ENCODE assay signal across 8 cellular contexts in genomic region chr5:181215997-181216982, GRCh38. TPM values are rescaled to one million over a fixed set of nuclear protein-coding genes. Genes with fewer than 3 reads are reported as not detected.
DNase-seq lines count a peak whose midpoint lies in the region; ATAC-seq and TF ChIP-seq lines count a peak whose summit lies in the region.

No MANE protein-coding gene starts in this region.

- TF ChIP-seq CTCF in Caco-2 (IDR thresholded peaks at IDR 0.05; ENCODE audit: insufficient read depth in 1 of 2, low read depth in 1 of 2, low read length in 1 of 2, severe bottlenecking in 1 of 2, unreplicated experiment in 1 of 2) (no peak), MM.1S (IDR thresholded peaks at IDR 0.05; ENCODE audit: low read length) (no peak)

- H3K27ac Mint-ChIP-seq in Caco-2 (ENCODE audit: unreplicated experiment), result peak overlapping the region; percentile 59

- intact Hi-C loops in Caco-2 (cut with micrococcal nuclease; ENCODE audit: unreplicated experiment), result no loop called here

- no peak overlapping the region for H3K14ac ChIP-seq in neuronal stem cell (ENCODE audit: low read length)

- H3K79me2 ChIP-seq in MM.1S (ENCODE audit: low read length), result no peaks in the 10 kb centered on the region

- no peak overlapping the region for H4K91ac ChIP-seq in neuronal stem cell (ENCODE audit: low read depth, low read length, poor library complexity)

- H3K4me2 ChIP-seq in MM.1S (ENCODE audit: low read depth, low read length) (peak overlapping the region; percentile 42), neuronal stem cell (ENCODE audit: insufficient read depth, low read length, poor library complexity, severe bottlenecking) (peak overlapping the region; percentile 36)

- H3K4me3 ChIP-seq in Caco-2 (ENCODE audit: low read depth, low read length) (peak overlapping the region; percentile 61), MM.1S (ENCODE audit: low read length) (peak overlapping the region; percentile 44), neuronal stem cell (ENCODE audit: low read length in 2 of 2) (peak overlapping the region in 1 of 2 donors; percentile 57)

- H3K4me1 ChIP-seq in Caco-2 (0 out of 2 replicates have a peak, but pooled peaks cover 4% of the 10 kb centered on the region), MM.1S (ENCODE audit: low read length) (0 out of 2 replicates have a peak, but pooled peaks cover 9% of the 10 kb centered on the region), neuronal stem cell (ENCODE audit: control insufficient read depth in 2 of 2, insufficient read depth in 1 of 2, low read depth in 1 of 2, low read length in 2 of 2) (no peaks in the 10 kb centered on the region)

- no peaks in the 10 kb centered on the region for H3K79me1 ChIP-seq in neuronal stem cell (ENCODE audit: low read depth, low read length)

- POLR2A ChIA-PET in Caco-2 (lab: Charles Lee), result no interaction called here

- H2BK15ac ChIP-seq in neuronal stem cell (ENCODE audit: low read length), result no peak overlapping the region

- peaks cover 7% of the 10 kb centered on the region for H3K27me3 Mint-ChIP-seq in Caco-2 (ENCODE audit: insufficient read depth, unreplicated experiment)

- H2BK12ac ChIP-seq in neuronal stem cell (ENCODE audit: low read length), result no peak overlapping the region

- no peak overlapping the region for H2AK5ac ChIP-seq in neuronal stem cell (ENCODE audit: low read depth, low read length)

- H3K27me3 ChIP-seq in Caco-2 (replicated peaks; ENCODE audit: control insufficient read depth, insufficient read depth, low read length), result no peaks in the 10 kb centered on the region
- H3K27me3 ChIP-seq in MM.1S (replicated peaks; ENCODE audit: insufficient read depth, low read length), result no peaks in the 10 kb centered on the region; the same call in 1 of the 2 replicates
- H3K27me3 ChIP-seq in neuronal stem cell (ENCODE audit: control insufficient read depth in 3 of 3, insufficient read depth in 3 of 3, low read depth in 1 of 3, low read length in 3 of 3), result peaks cover 0 to 20% (median 18%) of the 10 kb centered on the region in 3 experiments

- H3K4me1 Mint-ChIP-seq in Caco-2 (ENCODE audit: low read depth, unreplicated experiment), result peaks cover 22% of the 10 kb centered on the region

- H3K9ac ChIP-seq in MM.1S (ENCODE audit: low read length), result peak overlapping the region; percentile 10; the same call in 1 of the 2 replicates
- no peak overlapping the region for H3K9ac ChIP-seq in neuronal stem cell (ENCODE audit: low read depth, low read length, poor library complexity)

- no peak overlapping the region for H4K8ac ChIP-seq in neuronal stem cell (ENCODE audit: low read depth, low read length)

- H3K9me3 Mint-ChIP-seq in Caco-2 (ENCODE audit: unreplicated experiment), result no peaks in the 10 kb centered on the region

- H3K36me3 ChIP-seq in Caco-2 (ENCODE audit: control insufficient read depth, insufficient read depth, low read length) (no peaks in the 10 kb centered on the region), MM.1S (replicated peaks; ENCODE audit: insufficient read depth, low read length) (no peaks in the 10 kb centered on the region), neuronal stem cell (replicated peaks in 1 of 2; ENCODE audit: control insufficient read depth in 2 of 2, insufficient read depth in 2 of 2, low read length in 2 of 2) (no peaks in the 10 kb centered on the region)

- no peak overlapping the region for H2BK5ac ChIP-seq in neuronal stem cell (ENCODE audit: low read length)

- CTCF ChIA-PET in Caco-2 (lab: Charles Lee), result interaction anchor here (1.2 kb wide), 1 partner anchor 32 kb away, joined by 4 read pairs; no protein-coding TSS in a partner anchor

- H3K27ac ChIP-seq in MM.1S (ENCODE audit: low read length) (no peak overlapping the region), neuronal stem cell (replicated peaks; ENCODE audit: low read length) (no peak overlapping the region)

- H3K4me3 Mint-ChIP-seq in Caco-2 (ENCODE audit: unreplicated experiment), result peak overlapping the region; percentile 85

- H3K18ac ChIP-seq in neuronal stem cell (ENCODE audit: low read length), result no peak overlapping the region

- H3K23ac ChIP-seq in neuronal stem cell (ENCODE audit: low read depth, low read length, poor library complexity), result no peak overlapping the region

- peak; percentile 46 to 59 for DNase-seq in Caco-2
- peak; percentile 41 for DNase-seq in MM.1S
- peak; percentile 57 for DNase-seq in cerebellar cortex (ENCODE audit: low spot score)
- no peak for DNase-seq in neuronal stem cell (ENCODE audit: low spot score)
- no peak for DNase-seq in NCI-H128 (lab: John Stamatoyannopoulos, UW; ENCODE audit: unreplicated experiment)
- DNase-seq in NCI-H1694 (lab: John Stamatoyannopoulos, UW), result no peak
- DNase-seq in occipital lobe (lab: John Stamatoyannopoulos, UW), result no peak

- no peak overlapping the region for H2BK120ac ChIP-seq in neuronal stem cell (ENCODE audit: low read depth, low read length)

- H3K36me3 Mint-ChIP-seq in Caco-2 (ENCODE audit: insufficient read depth, unreplicated experiment), result peaks cover 31% of the 10 kb centered on the region

- H3K9me2 ChIP-seq in MM.1S (replicated peaks; ENCODE audit: insufficient read depth, low read length), result no peaks in the 10 kb centered on the region

- H4K20me1 ChIP-seq in MM.1S (ENCODE audit: insufficient read depth, low read length), result no peaks in the 10 kb centered on the region

- BruUV-seq in Caco-2 (replicated peaks; lab: Mats Ljungman, UMichigan), result no TSS peak

- no peak overlapping the region for H3K4ac ChIP-seq in neuronal stem cell (ENCODE audit: low read length)

- H3K9me3 ChIP-seq in Caco-2 (no peaks in the 10 kb centered on the region), MM.1S (replicated peaks; ENCODE audit: insufficient read depth, low read length) (no peaks in the 10 kb centered on the region), neuronal stem cell (replicated peaks in 1 of 2; ENCODE audit: control insufficient read depth in 2 of 2, insufficient read depth in 1 of 2, low read depth in 1 of 2, low read length in 2 of 2) (no peaks in the 10 kb centered on the region)

- H3F3A ChIP-seq in MM.1S (ENCODE audit: insufficient read depth, low read length), result peaks cover 41% of the 10 kb centered on the region

- H2AFZ ChIP-seq in MM.1S (ENCODE audit: low read length) (peak overlapping the region; percentile 26), neuronal stem cell (ENCODE audit: low read length) (peak overlapping the region; percentile 39)

- no peak for ATAC-seq in HG02973 (IDR thresholded peaks at IDR 0.05; ENCODE audit: unreplicated experiment)

- WGBS in neuronal stem cell (ENCODE audit: extremely low coverage in 2 of 2, insufficient read length in 2 of 2, insufficient replicate concordance in 1 of 2), 2 donors, result no CpG with 5 or more reads among the region's 44 CpGs

RNA-seq across cellular contexts. Expression of gene TRIM41, which starts 6.8 kb away (rescaled TPM):
- 23.6 and 28.7 TPM in 2 replicates for total RNA-seq in Caco-2 (2022)
- polyA plus RNA-seq in neuronal stem cell (2013, experiment 1 of 2), result 21.0 TPM
- 21.3 TPM for polyA plus RNA-seq in neuronal stem cell (2013, experiment 2 of 2)
- total RNA-seq in occipital lobe, result 11.9 TPM

RNA-seq across cellular contexts. Expression of gene TRIM7, which starts 11.3 kb away (rescaled TPM):
- 0.86 and 1.0 TPM in 2 replicates for total RNA-seq in Caco-2 (2022)
- 0.28 TPM for polyA plus RNA-seq in neuronal stem cell (2013, experiment 1 of 2)
- polyA plus RNA-seq in neuronal stem cell (2013, experiment 2 of 2), result 0.28 TPM
- 0.78 TPM for total RNA-seq in occipital lobe

RNA-seq across cellular contexts. Expression of gene RACK1, which starts 27.4 kb away (rescaled TPM):
- total RNA-seq in Caco-2 (2022), result 2,098 and 2,258 TPM in 2 replicates
- 3,697 TPM for polyA plus RNA-seq in neuronal stem cell (2013, experiment 1 of 2)
- 3,656 TPM for polyA plus RNA-seq in neuronal stem cell (2013, experiment 2 of 2)
- total RNA-seq in occipital lobe, result 2,761 TPM

RNA-seq across cellular contexts. Expression of gene TRIM52, which starts 44.7 kb away (rescaled TPM):
- 11.9 and 13.6 TPM in 2 replicates for total RNA-seq in Caco-2 (2022)
- 4.1 TPM for polyA plus RNA-seq in neuronal stem cell (2013, experiment 1 of 2)
- 4.4 TPM for polyA plus RNA-seq in neuronal stem cell (2013, experiment 2 of 2)
- 10.8 TPM for total RNA-seq in occipital lobe

Comparison
In these comparisons a context has a peak if more than half of its experiments do, and no peak if none do; other contexts are left out.
1. DNase-seq: peak in Caco-2 (2 of 2), MM.1S (single experiment) and cerebellar cortex (single experiment); none in neuronal stem cell (single experiment), NCI-H128 (single experiment), NCI-H1694 (single experiment) and occipital lobe (single experiment).